In the genomic region with DNA sequence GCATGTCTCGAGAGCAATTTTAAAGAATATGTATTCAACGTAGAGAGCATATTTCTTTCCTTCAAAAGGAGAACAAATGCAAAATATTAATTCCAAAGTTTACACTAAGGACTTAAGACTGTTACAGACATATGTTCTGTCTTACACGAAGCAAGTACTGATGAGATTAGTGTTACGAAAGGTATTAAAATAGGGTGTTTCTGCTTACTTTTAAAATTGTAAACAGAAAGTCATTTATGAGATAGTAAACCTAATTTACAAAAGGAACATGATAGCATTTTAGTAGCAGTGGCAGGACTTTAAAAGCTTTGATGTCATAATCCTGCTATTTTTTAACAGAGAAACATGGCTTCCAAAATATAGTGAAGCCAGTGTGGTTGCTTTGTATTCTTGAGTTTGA, we compare ENCODE assay signal across 14 cellular contexts. TPM values are rescaled to one million over a fixed set of nuclear protein-coding genes. Genes with fewer than 3 reads are reported as not detected.
DNase-seq lines count a peak whose midpoint lies in the region; ATAC-seq and TF ChIP-seq lines count a peak whose summit lies in the region.
"Had no signal": no experiment of that assay in that cellular context is flagged by ENCODE, and none has a peak within 500 bp of the region (broad histone marks: within the 10 kb centered on the region; RNA-seq: fewer than 3 reads in every experiment).

No MANE protein-coding gene starts in this region.

- CTCF ChIA-PET in IMR-90 (lab: Yijun Ruan, JAX), result no interaction called here

- no peak overlapping the region for H3K18ac ChIP-seq in IMR-90 (ENCODE audit: low read depth, low read length)

- H3K9me3 ChIP-seq in IMR-90 (ENCODE audit: control insufficient read depth, insufficient read depth, low read length) (no peaks in the 10 kb centered on the region), SK-N-MC (ENCODE audit: low read depth, low read length) (no peaks in the 10 kb centered on the region), right cardiac atrium (ENCODE audit: control insufficient read depth, low read length) (no peaks in the 10 kb centered on the region)
- H3K9me3 ChIP-seq: A549, BE2C, HAP-1 had no signal

- no peak overlapping the region; the same call in 1 of the 2 replicates for H3K4ac ChIP-seq in IMR-90 (ENCODE audit: low read depth, low read length)

- H4K8ac ChIP-seq in IMR-90 (ENCODE audit: low read depth in 2 of 2, low read length in 2 of 2), result no peak overlapping the region

- no peak overlapping the region for H2AK9ac ChIP-seq in IMR-90 (replicated peaks; ENCODE audit: low read depth, low read length, poor library complexity)

- H3K79me1 ChIP-seq in IMR-90 (ENCODE audit: low read depth in 1 of 2, low read length in 2 of 2), result peaks cover 0 to 8% of the 10 kb centered on the region in 2 experiments; a peak in 2 of 4 replicates

- in situ Hi-C loops in IMR-90 (cut with MboI; ENCODE audit: low sequenced_read_pairs), result no loop called here

- H3K23ac ChIP-seq in IMR-90 (ENCODE audit: low read depth, low read length), result no peak overlapping the region

- no peaks in the 10 kb centered on the region for H3K36me3 ChIP-seq in IMR-90 (ENCODE audit: control insufficient read depth, insufficient read depth, low read length)
- H3K36me3 ChIP-seq in SK-N-MC (ENCODE audit: insufficient read depth, low read length), result no peaks in the 10 kb centered on the region
- H3K36me3 ChIP-seq: BE2C, HAP-1 had no signal

- no peak overlapping the region for H2BK5ac ChIP-seq in IMR-90 (ENCODE audit: low read depth, low read length, poor library complexity, severe bottlenecking)

- peak overlapping the region; percentile 32; the same call in 1 of the 3 replicates for H2BK15ac ChIP-seq in IMR-90 (ENCODE audit: low read depth, low read length)

- no peak for TF ChIP-seq RAD21 in IMR-90 (IDR thresholded peaks at IDR 0.05; ENCODE audit: low read length)

- POLR2A ChIA-PET in IMR-90 (lab: Charles Lee; ENCODE audit: unreplicated experiment), result no interaction called here

- H2AFZ ChIP-seq in IMR-90 (replicated peaks; ENCODE audit: low read length, poor library complexity), result no peak overlapping the region

- ATAC-seq in IMR-90 (ENCODE audit: low read depth) (no peak), GM18873 (IDR thresholded peaks at IDR 0.05; ENCODE audit: low FRiP score, unreplicated experiment) (no peak), right cardiac atrium (no peak), Right ventricle myocardium superior (ENCODE audit: poor library complexity) (no peak)
- ATAC-seq: A549 had no signal

- no peak overlapping the region for H3K14ac ChIP-seq in IMR-90 (replicated peaks; ENCODE audit: low read depth, low read length)

- no CpG with 5 or more reads among the region's 4 CpGs for WGBS in IMR-90 (ENCODE audit: extremely low coverage in 2 of 2, insufficient read length in 1 of 2), 2 experiments
- 84% methylated on average over 4 of the region's 4 CpGs for WGBS in right cardiac atrium

- no peak for DNase-seq in IMR-90
- DNase-seq in SK-N-MC (ENCODE audit: low read depth, low spot score), result no peak
- peak; percentile 90 for DNase-seq in fibroblast of villous mesenchyme (ENCODE audit: low read depth)
- DNase-seq in NCI-H1105 (lab: John Stamatoyannopoulos, UW), result no peak
- no peak for DNase-seq in right cardiac atrium
- DNase-seq in Right ventricle myocardium superior, result no peak
- DNase-seq: BE2C; CD4-positive, alpha-beta memory T cell; DND-41; GDM1 had no signal

- no peak for TF ChIP-seq CTCF in IMR-90 (conservative IDR thresholded peaks at IDR 0.05; ENCODE audit: low read depth, low read length)
- no peak for TF ChIP-seq CTCF in fibroblast of villous mesenchyme (IDR thresholded peaks at IDR 0.05; ENCODE audit: insufficient read depth, low read depth, low read length)

- no peaks in the 10 kb centered on the region for H4K20me1 ChIP-seq in IMR-90 (ENCODE audit: insufficient read depth, low read length)

- H3K4me1 ChIP-seq in IMR-90 (ENCODE audit: control insufficient read depth, insufficient read depth, low read length), result peaks cover 11% of the 10 kb centered on the region
- no peaks in the 10 kb centered on the region for H3K4me1 ChIP-seq in right cardiac atrium (ENCODE audit: control insufficient read depth, insufficient read depth, low read length)
- H3K4me1 ChIP-seq: BE2C had no signal

- no peak overlapping the region for H4K5ac ChIP-seq in IMR-90 (ENCODE audit: low read depth, low read length)

- H3K4me2 ChIP-seq in IMR-90 (ENCODE audit: low read depth, low read length), result no peak overlapping the region
- H3K4me2 ChIP-seq: A549 had no signal

- intact Hi-C loops in IMR-90 (cut with micrococcal nuclease) (no loop called here), right cardiac atrium (cut with DNase I) (no loop called here), Right ventricle myocardium superior (cut with DNase I) (no loop called here)

- H3K9me1 ChIP-seq in IMR-90 (ENCODE audit: insufficient read depth, low read length), result no peaks in the 10 kb centered on the region

- H2BK120ac ChIP-seq in IMR-90 (ENCODE audit: low read depth, low read length), result peak overlapping the region; percentile 75; the same call in 1 of the 2 replicates

- H3K4me3 ChIP-seq in IMR-90 (ENCODE audit: insufficient read depth, low read depth, low read length) (no peak overlapping the region), SK-N-MC (no peak overlapping the region), fibroblast of villous mesenchyme (ENCODE audit: low read depth, low read length) (no peak overlapping the region), right cardiac atrium (ENCODE audit: low read length) (no peak overlapping the region)
- H3K4me3 ChIP-seq: A549, HAP-1 had no signal

- no peak overlapping the region for H3K27ac ChIP-seq in IMR-90 (ENCODE audit: insufficient read depth, low read length)
- H3K27ac ChIP-seq in SK-N-MC, result peak overlapping the region; percentile 20; the same call in 1 of the 2 replicates
- H3K27ac ChIP-seq in right cardiac atrium (ENCODE audit: low read length), result no peak overlapping the region
- H3K27ac ChIP-seq: A549, C4-2B had no signal

- H2BK20ac ChIP-seq in IMR-90 (ENCODE audit: low read depth, low read length), result no peak overlapping the region

- no peak overlapping the region for H3K9ac ChIP-seq in IMR-90 (ENCODE audit: low read depth, low read length)
- no peak overlapping the region for H3K9ac ChIP-seq in SK-N-MC (ENCODE audit: insufficient read length)

- H3K56ac ChIP-seq in IMR-90 (ENCODE audit: extremely low read depth, insufficient read depth, low read length), result no peak overlapping the region

- H2AK5ac ChIP-seq in IMR-90 (ENCODE audit: low read depth, low read length), result no peak overlapping the region

- H4K91ac ChIP-seq in IMR-90 (ENCODE audit: insufficient read depth, low read depth, low read length), result no peak overlapping the region

- BruUV-seq in IMR-90 (replicated peaks; lab: Mats Ljungman, UMichigan), result no TSS peak

- no peak for TF ChIP-seq POLR2A in IMR-90 (IDR thresholded peaks at IDR 0.05; ENCODE audit: low read depth, low read length)

- dilution Hi-C loops in IMR-90 (cut with HindIII; ENCODE audit: low sequenced_read_pairs, unreplicated experiment), result no loop called here

- no peaks in the 10 kb centered on the region for H3K27me3 ChIP-seq in IMR-90 (ENCODE audit: control insufficient read depth, insufficient read depth, low read length)
- H3K27me3 ChIP-seq in right cardiac atrium (ENCODE audit: control insufficient read depth, insufficient read depth), result no peaks in the 10 kb centered on the region

TF ChIP-seq in IMR-90, 13 proteins besides CTCF, POLR2A, EP300 and RAD21:
- TF ChIP-seq CEBPB (IDR thresholded peaks at IDR 0.05; ENCODE audit: low read depth, low read length) (no peak), BHLHE40 (IDR thresholded peaks at IDR 0.05; ENCODE audit: low read depth, low read length) (no peak), RCOR1 (IDR thresholded peaks at IDR 0.05; ENCODE audit: insufficient replicate concordance, low read length) (no peak), FOS (IDR thresholded peaks at IDR 0.05; ENCODE audit: low read depth, low read length) (no peak), RFX5 (IDR thresholded peaks at IDR 0.05; ENCODE audit: low read depth, low read length) (no peak), CHD1 (IDR thresholded peaks at IDR 0.05; ENCODE audit: low read depth, low read length) (no peak)

RNA-seq across cellular contexts. Expression of a gene that starts 8.1 kb away (rescaled TPM):
- total RNA-seq in IMR-90 (2012; rRNA removed), result 7.9 and 10.6 TPM in 2 replicates
- 5.2 and 6.3 TPM in 2 replicates for polyA plus RNA-seq in IMR-90 (2012; rRNA removed)
- polyA plus RNA-seq in IMR-90 (2012; cell fraction: cytosol; rRNA removed), result 1.6 and 1.7 TPM in 2 replicates
- 1.0 and 9.0 TPM in 2 replicates for polyA plus RNA-seq in IMR-90 (2012; cell fraction: nucleus; rRNA removed; ENCODE audit: low replicate concordance)
- 1.6 and 2.6 TPM in 2 replicates for total RNA-seq in fibroblast of villous mesenchyme
- total RNA-seq in right cardiac atrium, result 1 to 10 TPM in 2 of 4 donors, under 1 TPM in 2; 0.61 to 1.3 (median 0.97) TPM
- polyA plus RNA-seq in right cardiac atrium, result 1.4 TPM
- total RNA-seq in Right ventricle myocardium superior, result 1.1 TPM
- total RNA-seq: CD4-positive, alpha-beta memory T cell had no signal
- polyA plus RNA-seq: CD4-positive, alpha-beta memory T cell had no signal

RNA-seq across cellular contexts. Expression of a gene that starts 57.7 kb away (rescaled TPM):
- total RNA-seq in IMR-90 (2012; rRNA removed) (10.0 and 17.2 TPM in 2 replicates), fibroblast of villous mesenchyme (10.3 and 15.5 TPM in 2 replicates), right cardiac atrium (10 to 100 TPM; 10.7 to 14.5 (median 13.5) TPM), Right ventricle myocardium superior (11.8 TPM)
- polyA plus RNA-seq in IMR-90 (2012; rRNA removed) (3.8 and 5.4 TPM in 2 replicates), right cardiac atrium (8.1 TPM)
- polyA plus RNA-seq in IMR-90 (2012; cell fraction: cytosol; rRNA removed), result 1.1 TPM in 2 replicates
- 0.57 and 2.8 TPM in 2 replicates for polyA plus RNA-seq in IMR-90 (2012; cell fraction: nucleus; rRNA removed; ENCODE audit: low replicate concordance)
